Comparison of ENCODE assay signal across 22 cellular contexts in genomic region chr4:16659120-16659519, GRCh38.
DNase-seq lines count a peak whose midpoint lies in the region; ATAC-seq and TF ChIP-seq lines count a peak whose summit lies in the region.
"Had no signal": no experiment of that assay in that cellular context is flagged by ENCODE, and none has a peak within 500 bp of the region (broad histone marks: within the 10 kb centered on the region; RNA-seq: fewer than 3 reads in every experiment).

No MANE protein-coding gene starts in this region.

- H3K9me3 ChIP-seq in right atrium auricular region: peaks cover 0 to 3% of the 10 kb centered on the region in 2 donors
- H3K9me3 ChIP-seq: BLaER1, prostate gland, upper lobe of right lung had no signal

- DNase-seq in Right ventricle myocardium inferior (ENCODE audit: missing footprints): no peak
- no peak for DNase-seq in right atrium auricular region (ENCODE audit: low spot score)
- DNase-seq in fibroblast of villous mesenchyme (ENCODE audit: low read depth): peak; percentile 12
- no peak for DNase-seq in stimulated activated CD4-positive, alpha-beta T cell treated with anti-CD3 and anti-CD28 coated beads, Interleukin-2, amount 100 ng/mL, for 24 hours
- DNase-seq in NCI-H187 (lab: John Stamatoyannopoulos, UW): no peak
- DNase-seq: activated CD4-positive, alpha-beta T cell treated with anti-CD3 and anti-CD28 coated beads for 48 hours; activated naive CD4-positive, alpha-beta T cell treated with anti-CD3 and anti-CD28 coated beads for 36 hours; caudate nucleus; dermis blood vessel endothelial cell; DND-41; foreskin melanocyte; H7; Karpas-422; NCI-H1694; NCI-H69; upper lobe of right lung had no signal

- no peaks in the 10 kb centered on the region for H3K36me3 ChIP-seq in right atrium auricular region
- H3K36me3 ChIP-seq: BLaER1, prostate gland, upper lobe of right lung had no signal

- H3K4me1 ChIP-seq in right atrium auricular region: peaks cover 0 to 4% of the 10 kb centered on the region in 2 donors
- H3K4me1 ChIP-seq: BLaER1, prostate gland, upper lobe of right lung had no signal

- H3K27ac ChIP-seq in right atrium auricular region: no peak overlapping the region
- peak overlapping the region; percentile 1 for H3K27ac ChIP-seq in angular gyrus (ENCODE audit: low read depth, low read length)
- peak overlapping the region; percentile 66 for H3K27ac ChIP-seq in temporal lobe (ENCODE audit: low read depth, low read length)
- H3K27ac ChIP-seq: BLaER1, prostate gland, RWPE1, upper lobe of right lung had no signal

- ATAC-seq in Right ventricle myocardium inferior: peak; percentile 62
- ATAC-seq in GM19035 (IDR thresholded peaks at IDR 0.05; ENCODE audit: unreplicated experiment): no peak
- ATAC-seq: upper lobe of right lung had no signal

- no peaks in the 10 kb centered on the region for H3K27me3 ChIP-seq in right atrium auricular region
- H3K27me3 ChIP-seq: BLaER1, upper lobe of right lung had no signal

- no peak overlapping the region for H3K4me3 ChIP-seq in right atrium auricular region
- H3K4me3 ChIP-seq in fibroblast of villous mesenchyme (ENCODE audit: low read depth, low read length): no peak overlapping the region
- H3K4me3 ChIP-seq: BLaER1, prostate gland, upper lobe of right lung had no signal

- intact Hi-C loops in Right ventricle myocardium inferior (cut with DNase I): no loop called here

- TF ChIP-seq CTCF in right atrium auricular region (IDR thresholded peaks at IDR 0.05) (no peak), fibroblast of villous mesenchyme (IDR thresholded peaks at IDR 0.05; ENCODE audit: insufficient read depth, low read depth, low read length) (no peak)

Comparison
In these comparisons a context has a peak if more than half of its experiments do, and no peak if none do; other contexts are left out.
1. H3K27ac ChIP-seq: peak in angular gyrus (single experiment) and temporal lobe (single experiment); none in right atrium auricular region (0 of 2).